13 cellular contexts compared by ENCODE assay signal in genomic region chr19:48502720-48503018, GRCh38. TPM values are rescaled to one million over a fixed set of nuclear protein-coding genes. Genes with fewer than 3 reads are reported as not detected.
DNase-seq lines count a peak whose midpoint lies in the region; ATAC-seq, FAIRE-seq and TF ChIP-seq lines count a peak whose summit lies in the region.
"Had no signal": no experiment of that assay in that cellular context is flagged by ENCODE, and none has a peak within 500 bp of the region (broad histone marks: within the 10 kb centered on the region; RNA-seq: fewer than 3 reads in every experiment).

No MANE protein-coding gene starts in this region.

- TF ChIP-seq CTCF in cardiac muscle cell (IDR thresholded peaks at IDR 0.05; ENCODE audit: low read depth, low read length) (no peak), keratinocyte (optimal IDR thresholded peaks at IDR 0.05 in 1 of 3, IDR thresholded peaks at IDR 0.05 in 1 of 3, conservative IDR thresholded peaks at IDR 0.05 in 1 of 3; ENCODE audit: extremely low read depth in 1 of 3, insufficient read depth in 2 of 3, low read length in 3 of 3) (no peak)

- no peak for DNase-seq in cardiac muscle cell (ENCODE audit: low read depth in 1 of 2, low spot score in 1 of 2)
- no peak for DNase-seq in Right ventricle myocardium inferior (ENCODE audit: missing footprints)
- DNase-seq in T-helper 17 cell = no peak
- no peak for DNase-seq in keratinocyte (ENCODE audit: low read depth, low spot score)
- DNase-seq in stimulated activated naive CD8-positive, alpha-beta T cell treated with anti-CD3 and anti-CD28 coated beads, Interleukin-15, Interleukin-2, amounts not matched to agents 100 U/mL and 50 U/mL, for 24 hours = no peak
- DNase-seq in head of caudate nucleus = no peak
- DNase-seq in NCI-H1436 treated with DMSO at 0.1 percent for 48 hours (lab: John Stamatoyannopoulos, UW) = no peak

- H3K27me3 Mint-ChIP-seq in T-helper 17 cell = peaks cover 4% of the 10 kb centered on the region

- peaks cover 2% of the 10 kb centered on the region for H3K36me3 Mint-ChIP-seq in T-helper 17 cell (ENCODE audit: low read depth)

- H3K27me3 ChIP-seq in cardiac muscle cell (no peaks in the 10 kb centered on the region), keratinocyte (ENCODE audit: control insufficient read depth, extremely low read depth, insufficient read depth, low read length) (peaks cover 6% of the 10 kb centered on the region)

- no peak overlapping the region for H3K9ac ChIP-seq in keratinocyte (ENCODE audit: control insufficient read depth, extremely low read depth, insufficient read depth, low read length)

- H3K4me2 ChIP-seq in keratinocyte (ENCODE audit: control insufficient read depth, extremely low read depth, insufficient read depth, low read depth, low read length) = peak overlapping the region; percentile 60

- H3K9me3 ChIP-seq in cardiac muscle cell (ENCODE audit: low read depth) (no peaks in the 10 kb centered on the region), T-helper 17 cell (ENCODE audit: control insufficient read depth, low read length, poor library complexity, severe bottlenecking) (no peaks in the 10 kb centered on the region), keratinocyte (ENCODE audit: control insufficient read depth, low read depth, low read length) (no peaks in the 10 kb centered on the region)

- dilution Hi-C loops in keratinocyte (cut with MboI; ENCODE audit: extremely low pct_ligation_motif_present, low sequenced_read_pairs) = no loop called here

- H3K9me1 ChIP-seq in keratinocyte (ENCODE audit: control insufficient read depth, extremely low read depth, insufficient read depth, low read length) = no peaks in the 10 kb centered on the region

- H3K4me3 Mint-ChIP-seq in T-helper 17 cell = peak overlapping the region; percentile 82

- no peaks in the 10 kb centered on the region for H3K36me3 ChIP-seq in cardiac muscle cell
- H3K36me3 ChIP-seq in keratinocyte (ENCODE audit: control insufficient read depth in 2 of 2, extremely low read depth in 1 of 2, insufficient read depth in 2 of 2, low read length in 2 of 2) = no peaks in the 10 kb centered on the region

- H2AFZ ChIP-seq in keratinocyte (ENCODE audit: control insufficient read depth, low read length) = no peak overlapping the region

- no peak for ATAC-seq in Right ventricle myocardium inferior
- ATAC-seq in T-helper 17 cell = no peak
- no peak for ATAC-seq in stimulated activated naive CD8-positive, alpha-beta T cell treated with anti-CD3 and anti-CD28 coated beads, Interleukin-15, Interleukin-2, amounts not matched to agents 100 U/mL and 50 U/mL, for 24 hours
- ATAC-seq in HG03280 (IDR thresholded peaks at IDR 0.05; ENCODE audit: unreplicated experiment) = no peak

- H3K4me3 ChIP-seq in cardiac muscle cell (peak overlapping the region; percentile 19), keratinocyte (ENCODE audit: control insufficient read depth in 2 of 3, extremely low read depth in 1 of 3, insufficient read depth in 2 of 3, low read depth in 1 of 3, low read length in 3 of 3) (no peak overlapping the region)

- no peak overlapping the region for H3K27ac Mint-ChIP-seq in T-helper 17 cell
- H3K27ac Mint-ChIP-seq: activated T-helper 2 cell treated with anti-CD3 and anti-CD28 coated beads, Interferon-gamma antibody, Interleukin-2, Interleukin-4, amounts not matched to agents 10 μg/mL and 5 μg/mL and 100 μg/mL, durations not matched to agents 14 hours and 24 hours and 36 hours had no signal

- H3K27ac ChIP-seq in cardiac muscle cell (peak overlapping the region; percentile 18), keratinocyte (ENCODE audit: control insufficient read depth, insufficient read depth, low read length) (no peak overlapping the region)

- peaks cover 23% of the 10 kb centered on the region for H3K4me1 Mint-ChIP-seq in T-helper 17 cell

- H3K4me1 ChIP-seq in cardiac muscle cell (ENCODE audit: low read depth) (no peaks in the 10 kb centered on the region), keratinocyte (ENCODE audit: control insufficient read depth, extremely low read depth, insufficient read depth, low read length) (peaks cover 14% of the 10 kb centered on the region)

- no peaks in the 10 kb centered on the region for H3K79me2 ChIP-seq in keratinocyte (ENCODE audit: control insufficient read depth, insufficient read depth, low read length)

- H4K20me1 ChIP-seq in keratinocyte (ENCODE audit: control insufficient read depth, extremely low read depth, insufficient read depth, low read length) = no peaks in the 10 kb centered on the region

- intact Hi-C loops in Right ventricle myocardium inferior (cut with DNase I) (no loop called here), head of caudate nucleus (cut with DNase I) (no loop called here)

- FAIRE-seq in keratinocyte (lab: Jason Lieb, UNC) = no peak
- FAIRE-seq: A204.1, frontal cortex had no signal

RNA-seq across cellular contexts. Expression of gene LMTK3, which starts 9.0 kb away (rescaled TPM):
- total RNA-seq in cardiac muscle cell (3.0 and 7.4 TPM in 2 replicates), Right ventricle myocardium inferior (0.70 TPM), T-helper 17 cell (10 to 100 TPM; 11.5 to 18.4 TPM)
- polyA plus RNA-seq in cardiac muscle cell (1.1 and 2.2 TPM in 2 replicates), keratinocyte (0.51 to 0.76 TPM (median 0.68 TPM) in 3 replicates)
- polyA plus RNA-seq in keratinocyte (2011; ENCODE audit: low read depth) = 0.64 TPM
- polyA plus RNA-seq in keratinocyte (2011; cell fraction: cytosol; rRNA removed) = 0.12 and 0.71 TPM in 2 replicates
- polyA plus RNA-seq in keratinocyte (2011; cell fraction: nucleus; rRNA removed) = 1.6 and 2.4 TPM in 2 replicates
- 1.2 and 4.2 TPM in 2 replicates for polyA plus RNA-seq in keratinocyte (2012; ENCODE audit: low replicate concordance)
- 0.13 to 0.56 TPM (median 0.20 TPM) in 3 replicates for polyA minus RNA-seq in keratinocyte
- 1.5 TPM for polyA minus RNA-seq in keratinocyte (2011; cell fraction: cytosol; rRNA and poly(A)+ RNA removed)
- 1.7 and 1.8 TPM in 2 replicates for polyA minus RNA-seq in keratinocyte (2011; cell fraction: nucleus; rRNA and poly(A)+ RNA removed)
- total RNA-seq: skeletal muscle tissue had no signal

RNA-seq across cellular contexts. Expression of gene CYTH2, which starts 33.5 kb away (rescaled TPM):
- total RNA-seq in cardiac muscle cell = 179 and 211 TPM in 2 replicates
- polyA plus RNA-seq in cardiac muscle cell = 103 and 138 TPM in 2 replicates
- 30.7 TPM for total RNA-seq in Right ventricle myocardium inferior
- 10 to 100 TPM; 42.3 to 53.4 TPM for total RNA-seq in T-helper 17 cell
- 27.0 to 33.5 TPM (median 32.2 TPM) in 3 replicates for polyA plus RNA-seq in keratinocyte
- polyA plus RNA-seq in keratinocyte (2011; ENCODE audit: low read depth) = 23.3 TPM
- 18.8 and 24.4 TPM in 2 replicates for polyA plus RNA-seq in keratinocyte (2011; cell fraction: cytosol; rRNA removed)
- polyA plus RNA-seq in keratinocyte (2011; cell fraction: nucleus; rRNA removed) = 83.4 and 98.3 TPM in 2 replicates
- polyA plus RNA-seq in keratinocyte (2012; ENCODE audit: low replicate concordance) = 30.4 and 34.0 TPM in 2 replicates
- 35.4 to 45.9 TPM (median 39.3 TPM) in 3 replicates for polyA minus RNA-seq in keratinocyte
- 12.7 TPM for polyA minus RNA-seq in keratinocyte (2011; cell fraction: cytosol; rRNA and poly(A)+ RNA removed)
- 26.8 and 27.9 TPM in 2 replicates for polyA minus RNA-seq in keratinocyte (2011; cell fraction: nucleus; rRNA and poly(A)+ RNA removed)

RNA-seq across cellular contexts. Expression of gene KCNJ14, which starts 47.3 kb away (rescaled TPM):
- 0.56 and 1.7 TPM in 2 replicates for total RNA-seq in cardiac muscle cell
- polyA plus RNA-seq in cardiac muscle cell = 0.61 and 1.5 TPM in 2 replicates
- total RNA-seq in Right ventricle myocardium inferior = 0.19 TPM
- total RNA-seq in T-helper 17 cell = 1 to 10 TPM; 1.7 to 2.5 TPM
- polyA plus RNA-seq in keratinocyte = 0.34 to 0.46 TPM (median 0.39 TPM) in 3 replicates
- 0.81 TPM for polyA plus RNA-seq in keratinocyte (2011; ENCODE audit: low read depth)
- polyA plus RNA-seq in keratinocyte (2011; cell fraction: cytosol; rRNA removed) = 0.19 and 0.33 TPM in 2 replicates
- polyA plus RNA-seq in keratinocyte (2011; cell fraction: nucleus; rRNA removed) = 2.1 and 3.4 TPM in 2 replicates
- polyA plus RNA-seq in keratinocyte (2012; ENCODE audit: low replicate concordance) = 0.49 and 2.4 TPM in 2 replicates
- polyA minus RNA-seq in keratinocyte = 0.99 to 1.3 TPM (median 1.1 TPM) in 3 replicates
- polyA minus RNA-seq in keratinocyte (2011; cell fraction: cytosol; rRNA and poly(A)+ RNA removed) = 0.96 TPM
- polyA minus RNA-seq in keratinocyte (2011; cell fraction: nucleus; rRNA and poly(A)+ RNA removed) = 1.4 and 2.1 TPM in 2 replicates

RNA-seq across cellular contexts. Expression of gene SULT2B1, which starts 49.3 kb away (rescaled TPM):
- total RNA-seq in cardiac muscle cell = not detected in 2 replicates
- 0.20 and 0.85 TPM in 2 replicates for polyA plus RNA-seq in cardiac muscle cell
- 0.43 TPM for total RNA-seq in Right ventricle myocardium inferior
- not detected for total RNA-seq in T-helper 17 cell
- 6.0 to 10.2 TPM (median 8.9 TPM) in 3 replicates for polyA plus RNA-seq in keratinocyte
- polyA plus RNA-seq in keratinocyte (2011; ENCODE audit: low read depth) = 92.9 TPM
- 9.9 and 11.2 TPM in 2 replicates for polyA plus RNA-seq in keratinocyte (2011; cell fraction: cytosol; rRNA removed)
- 6.5 and 6.7 TPM in 2 replicates for polyA plus RNA-seq in keratinocyte (2011; cell fraction: nucleus; rRNA removed)
- 12.1 and 225 TPM in 2 replicates for polyA plus RNA-seq in keratinocyte (2012; ENCODE audit: low replicate concordance)
- 5.1 to 11.3 TPM (median 10.8 TPM) in 3 replicates for polyA minus RNA-seq in keratinocyte
- 8.8 TPM for polyA minus RNA-seq in keratinocyte (2011; cell fraction: cytosol; rRNA and poly(A)+ RNA removed)
- polyA minus RNA-seq in keratinocyte (2011; cell fraction: nucleus; rRNA and poly(A)+ RNA removed) = 5.5 and 6.4 TPM in 2 replicates
- total RNA-seq: activated T-helper 2 cell treated with anti-CD3 and anti-CD28 coated beads, Interferon-gamma antibody, Interleukin-2, Interleukin-4, amounts not matched to agents 10 μg/mL and 5 μg/mL and 100 μg/mL, durations not matched to agents 14 hours and 24 hours and 36 hours; HT1080; skeletal muscle tissue had no signal

RNA-seq across cellular contexts. Expression of gene GRWD1, which starts 56.9 kb away (rescaled TPM):
- total RNA-seq in cardiac muscle cell (24.2 and 36.5 TPM in 2 replicates), Right ventricle myocardium inferior (17.7 TPM), T-helper 17 cell (10 to 100 TPM; 32.5 TPM)
- polyA plus RNA-seq in cardiac muscle cell (36.3 and 38.6 TPM in 2 replicates), keratinocyte (23.0 to 35.4 TPM (median 26.1 TPM) in 3 replicates)
- polyA plus RNA-seq in keratinocyte (2011; ENCODE audit: low read depth) = 21.8 TPM
- polyA plus RNA-seq in keratinocyte (2011; cell fraction: cytosol; rRNA removed) = 14.5 and 31.6 TPM in 2 replicates
- 25.2 and 31.8 TPM in 2 replicates for polyA plus RNA-seq in keratinocyte (2011; cell fraction: nucleus; rRNA removed)
- 16.4 and 41.0 TPM in 2 replicates for polyA plus RNA-seq in keratinocyte (2012; ENCODE audit: low replicate concordance)
- polyA minus RNA-seq in keratinocyte = 10.7 to 21.8 TPM (median 12.7 TPM) in 3 replicates
- 30.7 TPM for polyA minus RNA-seq in keratinocyte (2011; cell fraction: cytosol; rRNA and poly(A)+ RNA removed)
- polyA minus RNA-seq in keratinocyte (2011; cell fraction: nucleus; rRNA and poly(A)+ RNA removed) = 14.8 and 17.2 TPM in 2 replicates
